In genomic region chr22:38162881-38163843, GRCh38 we compare ENCODE assay signal across 19 cellular contexts. TPM values are rescaled to one million over a fixed set of nuclear protein-coding genes. Genes with fewer than 3 reads are reported as not detected.
DNase-seq lines count a peak whose midpoint lies in the region; ATAC-seq, FAIRE-seq and TF ChIP-seq lines count a peak whose summit lies in the region.
"Had no signal": no experiment of that assay in that cellular context is flagged by ENCODE, and none has a peak within 500 bp of the region (broad histone marks: within the 10 kb centered on the region; RNA-seq: fewer than 3 reads in every experiment).

No MANE protein-coding gene starts in this region.

- H3K4me1 Mint-ChIP-seq in Calu3 (ENCODE audit: low read depth, unreplicated experiment) (peaks cover 54% of the 10 kb centered on the region), nephron progenitor cell (peaks cover 44% of the 10 kb centered on the region)
- H3K4me1 Mint-ChIP-seq in activated CD4-positive, alpha-beta T cell treated with anti-CD3 and anti-CD28 coated beads, Interleukin-2, amount 10 ng/mL, durations not matched to agents 7 days and 5 days, result peaks cover 31% of the 10 kb centered on the region

- TF ChIP-seq RAD21 in K562 (CRISPR knock-in tag; conservative IDR thresholded peaks at IDR 0.05 in 1 of 2, IDR thresholded peaks at IDR 0.05 in 1 of 2), result no peak

- H3K9me3 Mint-ChIP-seq in Calu3 (ENCODE audit: low read depth, unreplicated experiment), result no peaks in the 10 kb centered on the region
- H3K9me3 Mint-ChIP-seq in nephron progenitor cell, result no peaks in the 10 kb centered on the region
- H3K9me3 Mint-ChIP-seq in activated CD4-positive, alpha-beta T cell treated with anti-CD3 and anti-CD28 coated beads, Interleukin-2, amount 10 ng/mL, durations not matched to agents 7 days and 5 days, result no peaks in the 10 kb centered on the region
- H3K9me3 Mint-ChIP-seq: effector memory CD8-positive, alpha-beta T cell had no signal

- H3K9me3 ChIP-seq in K562 (replicated peaks; ENCODE audit: control insufficient read depth, insufficient read depth, low read depth, low read length) (no peaks in the 10 kb centered on the region), osteoblast (ENCODE audit: low read depth, low read length) (no peaks in the 10 kb centered on the region), A673 (ENCODE audit: low read depth, low read length, poor library complexity, severe bottlenecking) (no peaks in the 10 kb centered on the region)
- H3K9me3 ChIP-seq: psoas muscle had no signal

- H3K27ac Mint-ChIP-seq in Calu3 (ENCODE audit: unreplicated experiment), result peak overlapping the region; percentile 60
- peak overlapping the region; percentile 94 for H3K27ac Mint-ChIP-seq in nephron progenitor cell
- no peak overlapping the region for H3K27ac Mint-ChIP-seq in activated CD4-positive, alpha-beta T cell treated with anti-CD3 and anti-CD28 coated beads, Interleukin-2, amount 10 ng/mL, durations not matched to agents 7 days and 5 days

- no peak for TF ChIP-seq POLR2A in K562 (conservative IDR thresholded peaks at IDR 0.05)

- H4K20me1 ChIP-seq in K562 (replicated peaks; ENCODE audit: control insufficient read depth, insufficient read depth, low read length) (no peaks in the 10 kb centered on the region), osteoblast (ENCODE audit: insufficient read depth, low read length) (no peaks in the 10 kb centered on the region)

- peak; percentile 30 for ATAC-seq in HG02970 (IDR thresholded peaks at IDR 0.05; ENCODE audit: low FRiP score, unreplicated experiment)
- peak; percentile 53 for ATAC-seq in K562
- ATAC-seq: psoas muscle had no signal

- DNase-seq in Calu3 (no peak), K562 (ENCODE audit: extremely low read depth in 1 of 4, low spot score in 3 of 4) (peak in 1 of 4 experiments; percentile 17), nephron progenitor cell (no peak), osteoblast (ENCODE audit: insufficient read length, low spot score, missing footprints) (no peak), A673 (ENCODE audit: low spot score) (no peak)
- DNase-seq in stimulated activated CD8-positive, alpha-beta memory T cell treated with anti-CD3 and anti-CD28 coated beads, Interleukin-4, amount 100 ng/mL, for 48 hours, result no peak
- DNase-seq in activated CD4-positive, alpha-beta T cell treated with anti-CD3 and anti-CD28 coated beads, Interleukin-2, amount 10 ng/mL, durations not matched to agents 7 days and 5 days, result no peak
- DNase-seq: activated effector memory CD4-positive, alpha-beta T cell treated with Interleukin-2 at 50 U/mL for 16 hours; brain microvascular endothelial cell; effector memory CD8-positive, alpha-beta T cell; NCI-H1092; NCI-H446 treated with DMSO at 0.1 percent for 48 hours; psoas muscle; stimulated activated CD4-positive, alpha-beta T cell treated with anti-CD3 and anti-CD28 coated beads, Interleukin-2, amount 100 ng/mL, for 24 hours; T-helper 9 cell had no signal

- H3K27me3 ChIP-seq in K562 (ENCODE audit: control insufficient read depth in 2 of 2, insufficient read depth in 2 of 2, low read length in 2 of 2), result no peaks in the 10 kb centered on the region
- H3K27me3 ChIP-seq in osteoblast (ENCODE audit: insufficient read depth, low read length), result no peaks in the 10 kb centered on the region
- no peaks in the 10 kb centered on the region for H3K27me3 ChIP-seq in A673 (replicated peaks; ENCODE audit: insufficient read depth, low read depth, low read length, poor library complexity)
- H3K27me3 ChIP-seq: brain microvascular endothelial cell had no signal

- no peak for FAIRE-seq in K562 (lab: Jason Lieb, UNC)
- FAIRE-seq: frontal cortex had no signal

- no peak for TF ChIP-seq CTCF in Calu3 (IDR thresholded peaks at IDR 0.05; ENCODE audit: unreplicated experiment)
- no peak for TF ChIP-seq CTCF in K562 (IDR thresholded peaks at IDR 0.05 in 2 of 3, conservative IDR thresholded peaks at IDR 0.05 in 1 of 3; ENCODE audit: insufficient read depth in 2 of 3, low read depth in 1 of 3, low read length in 3 of 3)
- no peak for TF ChIP-seq CTCF in nephron progenitor cell (IDR thresholded peaks at IDR 0.05)
- TF ChIP-seq CTCF in osteoblast (IDR thresholded peaks at IDR 0.05; ENCODE audit: extremely low read depth, low read depth, low read length), result no peak
- no peak for TF ChIP-seq CTCF in A673 (conservative IDR thresholded peaks at IDR 0.05; ENCODE audit: low read depth, low read length)

- H3K27ac ChIP-seq in K562 (ENCODE audit: extremely low read depth, low read depth, low read length) (peak overlapping the region; percentile 63), osteoblast (ENCODE audit: low read depth, low read length) (no peak overlapping the region), A673 (ENCODE audit: low read depth, low read length, poor library complexity, severe bottlenecking) (no peak overlapping the region)
- H3K27ac ChIP-seq: brain microvascular endothelial cell, C4-2B, psoas muscle had no signal

- TF ChIP-seq EP300 in K562 (IDR thresholded peaks at IDR 0.05; ENCODE audit: low read length), result no peak

- H3K27me3 Mint-ChIP-seq in Calu3 (ENCODE audit: unreplicated experiment) (no peaks in the 10 kb centered on the region), nephron progenitor cell (ENCODE audit: low read depth, poor library complexity) (peaks cover 3% of the 10 kb centered on the region)
- H3K27me3 Mint-ChIP-seq in activated CD4-positive, alpha-beta T cell treated with anti-CD3 and anti-CD28 coated beads, Interleukin-2, amount 10 ng/mL, durations not matched to agents 7 days and 5 days, result no peaks in the 10 kb centered on the region
- H3K27me3 Mint-ChIP-seq: effector memory CD8-positive, alpha-beta T cell had no signal

- H3K9ac ChIP-seq in K562 (ENCODE audit: insufficient read depth in 1 of 2, low read depth in 2 of 2, low read length in 2 of 2), result peak overlapping the region; percentile 33 to 87; a peak in 3 of 4 replicates

- H2AFZ ChIP-seq in K562 (ENCODE audit: low read depth, low read length), result peak overlapping the region; percentile 41
- H2AFZ ChIP-seq in osteoblast (ENCODE audit: low read length), result no peak overlapping the region

- H3K4me3 Mint-ChIP-seq in Calu3 (ENCODE audit: low read depth, unreplicated experiment), result no peak overlapping the region
- H3K4me3 Mint-ChIP-seq in nephron progenitor cell, result no peak overlapping the region
- no peak overlapping the region for H3K4me3 Mint-ChIP-seq in activated CD4-positive, alpha-beta T cell treated with anti-CD3 and anti-CD28 coated beads, Interleukin-2, amount 10 ng/mL, durations not matched to agents 7 days and 5 days
- H3K4me3 Mint-ChIP-seq: effector memory CD8-positive, alpha-beta T cell had no signal

- POLR2A ChIA-PET in K562 (lab: Yijun Ruan, JAX) (interaction anchor here (0.5 to 1.9 kb wide), 4 partner anchors 13 to 448 kb away, joined by 3 to 5 read pairs (median 4); partner anchors contain the start of gene MAFF), A673 (lab: Charles Lee; ENCODE audit: low non-redundant PET) (no interaction called here)
- POLR2A ChIA-PET in activated CD4-positive, alpha-beta T cell treated with anti-CD3 and anti-CD28 coated beads, Interleukin-2, amount 10 ng/mL, durations not matched to agents 7 days and 5 days (lab: Charles Lee), result no interaction called here

- no peaks in the 10 kb centered on the region; the same call in 2 of the 3 replicates for H3K36me3 ChIP-seq in K562 (ENCODE audit: control insufficient read depth, insufficient read depth, low read length)
- H3K36me3 ChIP-seq in osteoblast (ENCODE audit: insufficient read depth, low read length), result no peaks in the 10 kb centered on the region
- peaks cover 12% of the 10 kb centered on the region for H3K36me3 ChIP-seq in A673 (ENCODE audit: insufficient read depth, low read length, poor library complexity, severe bottlenecking)
- H3K36me3 ChIP-seq: brain microvascular endothelial cell had no signal

- intact Hi-C loops in Calu3 (cut with micrococcal nuclease; ENCODE audit: unreplicated experiment), result loop anchor here (10.0 kb wide), 1 partner anchor 48 kb away; the partner anchor contains the start of gene BAIAP2L2
- intact Hi-C loops in K562 (cut with micrococcal nuclease), result no loop called here
- intact Hi-C loops in A673 (cut with micrococcal nuclease; ENCODE audit: unreplicated experiment), result no loop called here

- H3K79me2 ChIP-seq in K562 (ENCODE audit: control insufficient read depth, insufficient read depth, low read length), result no peaks in the 10 kb centered on the region
- H3K79me2 ChIP-seq in osteoblast (ENCODE audit: insufficient read depth, low read length), result no peaks in the 10 kb centered on the region

- CTCF ChIA-PET in Calu3 (lab: Charles Lee), result interaction anchor here (1.7 kb wide), 1 partner anchor 15 kb away, joined by 5 read pairs; no protein-coding TSS in a partner anchor
- CTCF ChIA-PET in K562 (lab: Yijun Ruan, JAX; ENCODE audit: low intra/inter-chr PET ratio), result no interaction called here
- CTCF ChIA-PET in activated CD4-positive, alpha-beta T cell treated with anti-CD3 and anti-CD28 coated beads, Interleukin-2, amount 10 ng/mL, durations not matched to agents 7 days and 5 days (lab: Charles Lee), result interaction anchor here (0.7 to 1.9 kb wide), 2 partner anchors 13 to 16 kb away, joined by 3 to 5 read pairs; no protein-coding TSS in a partner anchor
- CTCF ChIA-PET in A673 (lab: Charles Lee), result no interaction called here

- no peaks in the 10 kb centered on the region for H3K9me1 ChIP-seq in K562 (ENCODE audit: control insufficient read depth, insufficient read depth, low read length)

- H3K36me3 Mint-ChIP-seq in Calu3 (ENCODE audit: insufficient read depth, unreplicated experiment) (peaks cover 33% of the 10 kb centered on the region), nephron progenitor cell (ENCODE audit: low read depth) (peaks cover 24% of the 10 kb centered on the region)
- peaks cover 20% of the 10 kb centered on the region for H3K36me3 Mint-ChIP-seq in activated CD4-positive, alpha-beta T cell treated with anti-CD3 and anti-CD28 coated beads, Interleukin-2, amount 10 ng/mL, durations not matched to agents 7 days and 5 days (ENCODE audit: low read depth)

- BruUV-seq in Calu3 (replicated peaks; lab: Mats Ljungman, UMichigan) (no TSS peak), K562 (replicated peaks; lab: Mats Ljungman, UMichigan) (no TSS peak), A673 (replicated peaks; lab: Mats Ljungman, UMichigan) (no TSS peak)

- 27% methylated on average over 8 of the region's 14 CpGs for WGBS in K562 (ENCODE audit: insufficient coverage, low coverage, missing lambda C conversion rate)

- H3K4me1 ChIP-seq in K562 (replicated peaks in 1 of 2; ENCODE audit: control insufficient read depth in 2 of 2, insufficient read depth in 2 of 2, low read length in 2 of 2) (peaks cover 35 to 48% of the 10 kb centered on the region in 2 experiments), osteoblast (ENCODE audit: insufficient read depth, low read length) (peaks cover 13% of the 10 kb centered on the region), A673 (ENCODE audit: insufficient read depth, low read length, poor library complexity, severe bottlenecking) (peaks cover 7% of the 10 kb centered on the region)

- in situ Hi-C loops in K562 (cut with MboI), result no loop called here

- peak overlapping the region; percentile 48; the same call in 1 of the 2 replicates for H3K4me2 ChIP-seq in K562 (ENCODE audit: insufficient read depth, low read length)
- H3K4me2 ChIP-seq in osteoblast (ENCODE audit: insufficient read depth, low read length), result no peak overlapping the region

- no peak overlapping the region for H3K4me3 ChIP-seq in K562
- no peak overlapping the region for H3K4me3 ChIP-seq in osteoblast (ENCODE audit: insufficient read depth, low read length)
- H3K4me3 ChIP-seq in A673 (ENCODE audit: low read depth, low read length, poor library complexity, severe bottlenecking), result no peak overlapping the region
- H3K4me3 ChIP-seq: psoas muscle had no signal

RNA-seq across cellular contexts. Expression of gene PLA2G6, which starts 18.5 kb away (rescaled TPM):
- total RNA-seq in Calu3 (2022), result 43.5 and 44.0 TPM in 2 replicates
- total RNA-seq in K562 (2011; cell fraction: chromatin; rRNA removed; ENCODE audit: low replicate concordance), result 64.9 and 174 TPM in 2 replicates
- 86.7 and 90.4 TPM in 2 replicates for total RNA-seq in K562 (2011; cell fraction: nucleolus; rRNA removed)
- 47.3 and 58.2 TPM in 2 replicates for total RNA-seq in K562 (2011; cell fraction: nucleoplasm; rRNA removed)
- 9.1 and 9.7 TPM in 2 replicates for total RNA-seq in K562 (2014; rRNA removed)
- total RNA-seq in K562 (2014; rRNA removed; fragmentation: Illumina TruSeq; extraction: Trizol), result 2.8 and 3.2 TPM in 2 replicates
- 2.1 TPM in 2 replicates for total RNA-seq in K562 (2015; rRNA removed; fragmentation: Illumina TruSeq; extraction: Trizol)
- 10.8 and 10.9 TPM in 2 replicates for total RNA-seq in K562 (2021)
- polyA plus RNA-seq in K562 (2011; rRNA removed), result 10.9 and 18.1 TPM in 2 replicates
- 8.3 and 14.3 TPM in 2 replicates for polyA plus RNA-seq in K562 (2011; cell fraction: cytosol; rRNA removed)
- polyA plus RNA-seq in K562 (2011; cell fraction: nucleus; rRNA removed), result 109 and 177 TPM in 2 replicates
- polyA plus RNA-seq in K562 (2012), result 14.3 and 16.8 TPM in 2 replicates
- 7.9 and 9.7 TPM in 2 replicates for polyA plus RNA-seq in K562 (2014; fragmentation: Illumina TruSeq; extraction: Trizol)
- under 1 TPM; 0.11 to 0.13 TPM for polyA plus RNA-seq in K562 (2014; fragmentation: Nextera tagmentation; extraction: Ambion mirVana)
- 8.8 and 12.2 TPM in 2 replicates for polyA plus RNA-seq in K562 (2014; rRNA removed)
- 27.5 and 34.5 TPM in 2 replicates for polyA minus RNA-seq in K562 (2011; rRNA and poly(A)+ RNA removed)
- 13.3 and 26.9 TPM in 2 replicates for polyA minus RNA-seq in K562 (2011; cell fraction: cytosol; rRNA and poly(A)+ RNA removed)
- polyA minus RNA-seq in K562 (2011; cell fraction: nucleus; rRNA and poly(A)+ RNA removed), result 90.7 and 117 TPM in 2 replicates
- total RNA-seq in activated CD4-positive, alpha-beta T cell treated with anti-CD3 and anti-CD28 coated beads, Interleukin-2, amount 10 ng/mL, durations not matched to agents 7 days and 5 days, result 10 to 100 TPM; 65.0 to 72.0 TPM
- total RNA-seq in osteoblast, result 12.3 and 17.7 TPM in 2 replicates
- 31.8 and 40.8 TPM in 2 replicates for total RNA-seq in A673 (2021)

RNA-seq across cellular contexts. Expression of gene MAFF, which starts 38.6 kb away (rescaled TPM):
- total RNA-seq in Calu3 (2022) (62.4 and 64.8 TPM in 2 replicates), K562 (2014; rRNA removed) (8.0 and 8.9 TPM in 2 replicates), K562 (2014; rRNA removed; fragmentation: Illumina TruSeq; extraction: Trizol) (4.5 and 5.2 TPM in 2 replicates), K562 (2015; rRNA removed; fragmentation: Illumina TruSeq; extraction: Trizol) (1.9 and 2.1 TPM in 2 replicates), K562 (2021) (5.9 and 7.9 TPM in 2 replicates), osteoblast (16.5 and 22.4 TPM in 2 replicates), A673 (2021) (5.0 and 6.3 TPM in 2 replicates)
- total RNA-seq in K562 (2011; cell fraction: chromatin; rRNA removed; ENCODE audit: low replicate concordance), result 4.2 and 9.2 TPM in 2 replicates
- 5.4 and 6.7 TPM in 2 replicates for total RNA-seq in K562 (2011; cell fraction: nucleolus; rRNA removed)
- 6.3 and 7.8 TPM in 2 replicates for total RNA-seq in K562 (2011; cell fraction: nucleoplasm; rRNA removed)
- polyA plus RNA-seq in K562 (2011; rRNA removed) (3.3 and 5.4 TPM in 2 replicates), K562 (2014; fragmentation: Illumina TruSeq; extraction: Trizol) (5.8 and 6.1 TPM in 2 replicates), K562 (2014; fragmentation: Nextera tagmentation; extraction: Ambion mirVana) (under 1 TPM; 0.51 to 0.60 TPM), K562 (2014; rRNA removed) (6.9 and 7.0 TPM in 2 replicates)
- 3.1 and 11.0 TPM in 2 replicates for polyA plus RNA-seq in K562 (2011; cell fraction: cytosol; rRNA removed)
- polyA plus RNA-seq in K562 (2011; cell fraction: nucleus; rRNA removed), result 1.8 and 4.2 TPM in 2 replicates
- polyA plus RNA-seq in K562 (2012), result 5.4 and 9.4 TPM in 2 replicates
- 1.8 and 2.8 TPM in 2 replicates for polyA minus RNA-seq in K562 (2011; rRNA and poly(A)+ RNA removed)
- 2.8 and 3.2 TPM in 2 replicates for polyA minus RNA-seq in K562 (2011; cell fraction: cytosol; rRNA and poly(A)+ RNA removed)
- polyA minus RNA-seq in K562 (2011; cell fraction: nucleus; rRNA and poly(A)+ RNA removed), result 2.3 and 2.6 TPM in 2 replicates
- 1 to 10 TPM; 4.7 to 5.0 TPM for total RNA-seq in activated CD4-positive, alpha-beta T cell treated with anti-CD3 and anti-CD28 coated beads, Interleukin-2, amount 10 ng/mL, durations not matched to agents 7 days and 5 days

RNA-seq across cellular contexts. Expression of gene BAIAP2L2, which starts 52.7 kb away (rescaled TPM):
- total RNA-seq in Calu3 (2022) (51.2 and 68.2 TPM in 2 replicates), K562 (2014; rRNA removed) (not detected in 2 replicates), K562 (2014; rRNA removed; fragmentation: Illumina TruSeq; extraction: Trizol) (not detected in 2 replicates), K562 (2015; rRNA removed; fragmentation: Illumina TruSeq; extraction: Trizol) (not detected in 2 replicates), K562 (2021) (0.13 and 0.22 TPM in 2 replicates), osteoblast (0.88 and 1.1 TPM in 2 replicates), A673 (2021) (1.6 and 2.5 TPM in 2 replicates)
- 0.19 and 0.25 TPM in 2 replicates for total RNA-seq in K562 (2011; cell fraction: chromatin; rRNA removed; ENCODE audit: low replicate concordance)
- total RNA-seq in K562 (2011; cell fraction: nucleolus; rRNA removed), result 0.26 and 0.33 TPM in 2 replicates
- 0.37 TPM in 1 of 2 replicates, not detected in the other for total RNA-seq in K562 (2011; cell fraction: nucleoplasm; rRNA removed)
- polyA plus RNA-seq in K562 (2011; rRNA removed) (0.07 and 0.09 TPM in 2 replicates), K562 (2014; fragmentation: Illumina TruSeq; extraction: Trizol) (0.07 TPM in 1 of 2 replicates, not detected in the other), K562 (2014; fragmentation: Nextera tagmentation; extraction: Ambion mirVana) (under 1 TPM in 1 of 2 experiments, not detected in 1; 0.04 TPM), K562 (2014; rRNA removed) (0.11 and 0.86 TPM in 2 replicates)
- polyA plus RNA-seq in K562 (2011; cell fraction: cytosol; rRNA removed), result 0.06 and 0.22 TPM in 2 replicates
- 0.37 and 1.1 TPM in 2 replicates for polyA plus RNA-seq in K562 (2011; cell fraction: nucleus; rRNA removed)
- 0.23 and 0.72 TPM in 2 replicates for polyA plus RNA-seq in K562 (2012)
- 0.11 TPM in 1 of 2 replicates, not detected in the other for polyA minus RNA-seq in K562 (2011; rRNA and poly(A)+ RNA removed)
- not detected in 2 replicates for polyA minus RNA-seq in K562 (2011; cell fraction: cytosol; rRNA and poly(A)+ RNA removed)
- 0.22 TPM in 1 of 2 replicates, not detected in the other for polyA minus RNA-seq in K562 (2011; cell fraction: nucleus; rRNA and poly(A)+ RNA removed)
- total RNA-seq in activated CD4-positive, alpha-beta T cell treated with anti-CD3 and anti-CD28 coated beads, Interleukin-2, amount 10 ng/mL, durations not matched to agents 7 days and 5 days, result under 1 TPM; 0.50 to 0.55 TPM
- total RNA-seq: H4 had no signal

Comparison
In these comparisons a context has a peak if more than half of its experiments do, and no peak if none do; other contexts are left out.
1. RNA of gene BAIAP2L2, which starts 52.7 kb away (total RNA-seq): 51.2 to 68.2 TPM in Calu3; 1.6 to 2.5 TPM in A673, 0.88 to 1.1 TPM in osteoblast, 0.50 to 0.55 TPM in activated CD4-positive, alpha-beta T cell treated with anti-CD3 and anti-CD28 coated beads, Interleukin-2, amount 10 ng/mL, durations not matched to agents 7 days and 5 days and 0.13 to 0.37 TPM in K562; every median in the first group is over 10 times any median in the second.
2. CTCF ChIA-PET loops: an anchor here in Calu3 (1.7 kb wide) and activated CD4-positive, alpha-beta T cell treated with anti-CD3 and anti-CD28 coated beads, Interleukin-2, amount 10 ng/mL, durations not matched to agents 7 days and 5 days (0.7 to 1.9 kb wide); none called in K562 and A673.